In genomic region chr12:110501378-110501721, GRCh38 we compare ENCODE assay signal across 8 cellular contexts. TPM values are rescaled to one million over a fixed set of nuclear protein-coding genes. Genes with fewer than 3 reads are reported as not detected.
DNase-seq lines count a peak whose midpoint lies in the region; ATAC-seq, FAIRE-seq and TF ChIP-seq lines count a peak whose summit lies in the region.

No MANE protein-coding gene starts in this region.

- H3K4me2 ChIP-seq in PC-9: peak overlapping the region; percentile 92

- peak overlapping the region; percentile 92 for H3K27ac ChIP-seq in CD4-positive, CD25-positive, alpha-beta regulatory T cell (ENCODE audit: insufficient read depth, low read length, poor library complexity, severe bottlenecking)
- peak overlapping the region; percentile 85 for H3K27ac ChIP-seq in PC-9

- peaks cover 28% of the 10 kb centered on the region for H3F3A ChIP-seq in PC-9 (ENCODE audit: insufficient read depth, low read depth)

- peaks cover 8% of the 10 kb centered on the region for H3K36me3 ChIP-seq in CD4-positive, CD25-positive, alpha-beta regulatory T cell (ENCODE audit: control insufficient read depth, insufficient read depth, low read length)
- H3K36me3 ChIP-seq in PC-9 (ENCODE audit: low read depth) (peaks cover 23% of the 10 kb centered on the region; the same call in 1 of the 2 replicates), bronchial epithelial cell (ENCODE audit: control insufficient read depth, insufficient read depth, low read length) (no peaks in the 10 kb centered on the region)

- H3K4me3 Mint-ChIP-seq in CD4-positive, CD25-positive, alpha-beta regulatory T cell: peak overlapping the region; percentile 93 to 99 (median 97)

- H3K36me3 Mint-ChIP-seq in CD4-positive, CD25-positive, alpha-beta regulatory T cell: peaks cover 6% of the 10 kb centered on the region

- intact Hi-C loops in PC-9 (cut with micrococcal nuclease; ENCODE audit: unreplicated experiment): loop anchor here (5.0 kb wide), 1 partner anchor 46 kb away; no protein-coding TSS in a partner anchor

- ATAC-seq in CD4-positive, CD25-positive, alpha-beta regulatory T cell (ENCODE audit: low read depth in 2 of 2): no peak
- ATAC-seq in GM18868 (IDR thresholded peaks at IDR 0.05; ENCODE audit: unreplicated experiment): peak; percentile 10
- ATAC-seq in left lobe of liver: peak; percentile 69

- peak overlapping the region; percentile 95 to 99 (median 99) for H3K27ac Mint-ChIP-seq in CD4-positive, CD25-positive, alpha-beta regulatory T cell

- TF ChIP-seq CTCF in PC-9 (conservative IDR thresholded peaks at IDR 0.05) (no peak), bronchial epithelial cell (IDR thresholded peaks at IDR 0.05; ENCODE audit: insufficient read depth, low read length, severe bottlenecking) (no peak)

- H3K9me3 ChIP-seq in CD4-positive, CD25-positive, alpha-beta regulatory T cell (ENCODE audit: control insufficient read depth in 2 of 2, low read length in 2 of 2): no peaks in the 10 kb centered on the region
- H3K9me3 ChIP-seq in PC-9 (ENCODE audit: insufficient read depth, low read depth): no peaks in the 10 kb centered on the region

- peaks cover 19 to 47% (median 28%) of the 10 kb centered on the region in 4 donors for H3K4me1 Mint-ChIP-seq in CD4-positive, CD25-positive, alpha-beta regulatory T cell

- H3K27me3 Mint-ChIP-seq in CD4-positive, CD25-positive, alpha-beta regulatory T cell: peaks cover 7% of the 10 kb centered on the region

- TSS peak; percentile 80 for BruUV-seq in PC-9 (replicated peaks; lab: Mats Ljungman, UMichigan)

- H3K9me2 ChIP-seq in PC-9 (ENCODE audit: insufficient read depth): no peaks in the 10 kb centered on the region

- peaks cover 51% of the 10 kb centered on the region for H3K79me2 ChIP-seq in PC-9 (ENCODE audit: low read depth)

- H3K4me1 ChIP-seq in CD4-positive, CD25-positive, alpha-beta regulatory T cell (ENCODE audit: control insufficient read depth, insufficient read depth, low read length, poor library complexity, severe bottlenecking): peaks cover 26% of the 10 kb centered on the region
- H3K4me1 ChIP-seq in PC-9 (replicated peaks; ENCODE audit: insufficient read depth): peaks cover 22% of the 10 kb centered on the region

- CTCF ChIA-PET in PC-9 (lab: Charles Lee): interaction anchor here (0.6 to 1.5 kb wide), 2 partner anchors 51 to 104 kb away, joined by 4 to 8 read pairs; partner anchors contain the start of gene ARPC3

- POLR2A ChIA-PET in PC-9 (lab: Charles Lee; ENCODE audit: unreplicated experiment): interaction anchor here (0.6 kb wide), 2 partner anchors 33 to 499 kb away, joined by 3 to 7 read pairs; partner anchors contain the start of genes FAM216A and GPN3

- H3K9me3 Mint-ChIP-seq in CD4-positive, CD25-positive, alpha-beta regulatory T cell: no peaks in the 10 kb centered on the region

- 0 out of 2 replicates have a peak, but pooled peaks cover 3% of the 10 kb centered on the region for H4K20me1 ChIP-seq in PC-9 (ENCODE audit: insufficient read depth)

- peak overlapping the region; percentile 95 for H3K4me3 ChIP-seq in CD4-positive, CD25-positive, alpha-beta regulatory T cell (ENCODE audit: low read depth, low read length)
- H3K4me3 ChIP-seq in PC-9: peak overlapping the region; percentile 79
- peak overlapping the region; percentile 70 for H3K4me3 ChIP-seq in bronchial epithelial cell (ENCODE audit: low read depth, low read length)

- peak overlapping the region; percentile 82 for H2AFZ ChIP-seq in PC-9

- no peaks in the 10 kb centered on the region for H3K27me3 ChIP-seq in CD4-positive, CD25-positive, alpha-beta regulatory T cell (ENCODE audit: control insufficient read depth, insufficient read depth, low read length)
- H3K27me3 ChIP-seq in PC-9 (ENCODE audit: insufficient read depth, low read depth) (no peaks in the 10 kb centered on the region), bronchial epithelial cell (ENCODE audit: control insufficient read depth, insufficient read depth, low read length) (no peaks in the 10 kb centered on the region)

- DNase-seq in CD4-positive, CD25-positive, alpha-beta regulatory T cell: peak in 1 of 3 donors; percentile 56
- DNase-seq in HS-5 (ENCODE audit: low read depth) (peak; percentile 48), PC-9 (peak in 1 of 2 experiments; percentile 81), bronchial epithelial cell (ENCODE audit: low read depth) (peak; percentile 72), left lobe of liver (ENCODE audit: low spot score) (peak; percentile 57), superior temporal gyrus (ENCODE audit: extremely low spot score) (peak; percentile 40), islet precursor cell (no peak)

- FAIRE-seq in bronchial epithelial cell (lab: Jason Lieb, UNC): peak; percentile 55

RNA-seq across cellular contexts. Expression of gene VPS29, which starts 0.6 kb away (rescaled TPM):
- 102 TPM for total RNA-seq in CD4-positive, CD25-positive, alpha-beta regulatory T cell
- polyA plus RNA-seq in CD4-positive, CD25-positive, alpha-beta regulatory T cell: 100 to 1,000 TPM; 194 to 239 (median 210) TPM
- 78.3 and 114 TPM in 2 replicates for total RNA-seq in PC-9 (2021)
- 46.5 and 55.3 TPM in 2 replicates for total RNA-seq in bronchial epithelial cell
- total RNA-seq in left lobe of liver: 42.3 TPM

RNA-seq across cellular contexts. Expression of gene RAD9B, which starts 0.8 kb away (rescaled TPM):
- total RNA-seq in CD4-positive, CD25-positive, alpha-beta regulatory T cell: 0.35 TPM
- polyA plus RNA-seq in CD4-positive, CD25-positive, alpha-beta regulatory T cell: 1 to 10 TPM in 3 of 4 donors, under 1 TPM in 1; 0.91 to 1.2 (median 1.1) TPM
- 1.6 and 2.3 TPM in 2 replicates for total RNA-seq in PC-9 (2021)
- total RNA-seq in bronchial epithelial cell: 0.26 TPM in 2 replicates
- 0.25 TPM for total RNA-seq in left lobe of liver

RNA-seq across cellular contexts. Expression of gene FAM216A, which starts 32.7 kb away (rescaled TPM):
- 3.1 TPM for total RNA-seq in CD4-positive, CD25-positive, alpha-beta regulatory T cell
- 1 to 10 TPM; 4.2 to 9.8 (median 6.8) TPM for polyA plus RNA-seq in CD4-positive, CD25-positive, alpha-beta regulatory T cell
- total RNA-seq in PC-9 (2021): 7.7 and 8.0 TPM in 2 replicates
- 1.9 and 3.9 TPM in 2 replicates for total RNA-seq in bronchial epithelial cell
- 2.2 TPM for total RNA-seq in left lobe of liver

RNA-seq across cellular contexts. Expression of gene GPN3, which starts 33.3 kb away (rescaled TPM):
- total RNA-seq in CD4-positive, CD25-positive, alpha-beta regulatory T cell: 4.7 TPM
- polyA plus RNA-seq in CD4-positive, CD25-positive, alpha-beta regulatory T cell: 10 to 100 TPM; 20.6 to 31.0 (median 26.4) TPM
- total RNA-seq in PC-9 (2021): 28.5 and 35.1 TPM in 2 replicates
- 16.6 and 19.7 TPM in 2 replicates for total RNA-seq in bronchial epithelial cell
- 16.6 TPM for total RNA-seq in left lobe of liver

RNA-seq across cellular contexts. Expression of gene ARPC3, which starts 51.2 kb away (rescaled TPM):
- 249 TPM for total RNA-seq in CD4-positive, CD25-positive, alpha-beta regulatory T cell
- 100 to 1,000 TPM; 721 to 975 (median 866) TPM for polyA plus RNA-seq in CD4-positive, CD25-positive, alpha-beta regulatory T cell
- 167 and 229 TPM in 2 replicates for total RNA-seq in PC-9 (2021)
- 204 and 210 TPM in 2 replicates for total RNA-seq in bronchial epithelial cell
- 54.0 TPM for total RNA-seq in left lobe of liver

Comparison
In these comparisons a context has a peak if more than half of its experiments do, and no peak if none do; other contexts are left out.
1. ATAC-seq: peak in GM18868 (single experiment) and left lobe of liver (single experiment); none in CD4-positive, CD25-positive, alpha-beta regulatory T cell (0 of 2).
2. Peak in every context shown above with its lines, with median percentiles within 50 percentile points of each other: H3K4me3 ChIP-seq.